18 cellular contexts compared by ENCODE assay signal in the genomic region with DNA sequence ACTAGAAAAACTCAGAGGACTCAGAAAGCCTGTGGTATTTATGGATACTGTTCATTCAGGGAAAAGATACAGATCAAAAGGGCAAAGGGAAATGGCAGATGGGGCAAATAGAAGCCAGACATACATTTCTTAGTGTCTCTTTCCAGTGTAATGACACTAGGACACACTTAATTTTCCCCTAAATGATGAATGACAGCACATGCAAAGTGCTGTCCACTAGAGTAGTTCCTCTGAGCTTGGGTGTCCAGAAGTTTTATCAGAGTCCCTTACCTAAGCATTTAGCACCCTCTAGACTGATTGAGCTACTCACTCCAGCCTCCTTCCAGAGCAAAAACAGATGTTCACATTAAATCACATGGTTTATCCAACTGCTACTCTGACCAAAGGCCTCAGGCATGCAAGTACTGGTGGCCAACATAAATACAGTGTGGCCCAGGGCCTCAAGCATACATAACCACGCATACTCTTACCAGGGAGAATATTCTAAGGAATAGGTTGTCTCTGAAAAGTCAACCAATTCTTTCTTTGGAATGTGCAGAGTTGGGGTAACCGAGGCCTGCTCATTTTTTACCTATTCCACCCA.
DNase-seq lines count a peak whose midpoint lies in the region; ATAC-seq, FAIRE-seq and TF ChIP-seq lines count a peak whose summit lies in the region.
"Had no signal": no experiment of that assay in that cellular context is flagged by ENCODE, and none has a peak within 500 bp of the region (broad histone marks: within the 10 kb centered on the region; RNA-seq: fewer than 3 reads in every experiment).

No MANE protein-coding gene starts in this region.

- H3K36me3 ChIP-seq in pancreas: no peaks in the 10 kb centered on the region

- WGBS in pancreas, 2 donors: 61 to 66% methylated on average over 2 of the region's 2 CpGs

- DNase-seq in GM03348 (ENCODE audit: low spot score) (peak; percentile 81), glomerular visceral epithelial cell (ENCODE audit: extremely low spot score) (peak; percentile 45), skeletal muscle cell (ENCODE audit: low read depth) (peak; percentile 85), pancreas (no peak), NCI-H510A (lab: John Stamatoyannopoulos, UW) (no peak), UCSD-AML1 (lab: John Stamatoyannopoulos, UW; ENCODE audit: unreplicated experiment) (no peak), DMS79 (lab: John Stamatoyannopoulos, UW) (no peak)
- DNase-seq: activated CD4-positive, alpha-beta T cell treated with anti-CD3 and anti-CD28 coated beads, Interleukin-2, amount 10 ng/mL, durations not matched to agents 7 days and 5 days; activated effector memory CD4-positive, alpha-beta T cell treated with anti-CD3 and anti-CD28 coated beads, Interleukin-2, amount 50 U/mL, for 16 hours; Calu3; foreskin melanocyte; NCI-H187 treated with DMSO at 0.1 percent for 48 hours; stimulated activated CD4-positive, alpha-beta T cell treated with anti-CD3 and anti-CD28 coated beads, Interleukin-4, amount 100 ng/mL, for 1 hour; stimulated activated naive CD4-positive, alpha-beta T cell had no signal

- H3K4me1 ChIP-seq in pancreas: no peaks in the 10 kb centered on the region

- no peak for FAIRE-seq in pancreas (lab: Jason Lieb, UNC)
- FAIRE-seq: GM12891 had no signal

- H3K9me3 ChIP-seq in pancreas: no peaks in the 10 kb centered on the region

- ATAC-seq in SK-N-SH treated with all-trans-retinoic acid at 6 μM for 48 hours (peak; percentile 96), pancreas (no peak)
- ATAC-seq: left lobe of liver had no signal

- H3K27ac ChIP-seq in pancreas: no peak overlapping the region
- H3K27ac ChIP-seq: coronary artery had no signal

- no peaks in the 10 kb centered on the region for H3K27me3 ChIP-seq in pancreas

- intact Hi-C loops in pancreas (cut with DNase I): no loop called here

- no peak overlapping the region for H3K4me3 ChIP-seq in skeletal muscle cell (ENCODE audit: low read depth, low read length)
- H3K4me3 ChIP-seq in pancreas: no peak overlapping the region
- H3K4me3 ChIP-seq: coronary artery had no signal

- no peak for TF ChIP-seq CTCF in pancreas (IDR thresholded peaks at IDR 0.05)

TF ChIP-seq in SK-N-SH treated with all-trans-retinoic acid at 6 μM for 48 hours, 23 proteins besides CTCF, POLR2A, EP300 and RAD21:
- TF ChIP-seq SNAI2 (CRISPR knock-in tag; IDR thresholded peaks at IDR 0.05) (no peak), TCF4 (CRISPR knock-in tag; IDR thresholded peaks at IDR 0.05; ENCODE audit: borderline replicate concordance) (peak; percentile 42; the same call in 1 of the 2 replicates)

Comparison
In these comparisons a context has a peak if more than half of its experiments do, and no peak if none do; other contexts are left out.
1. DNase-seq: peak in GM03348 (single experiment), glomerular visceral epithelial cell (single experiment) and skeletal muscle cell (single experiment); none in pancreas (0 of 6), NCI-H510A (single experiment), UCSD-AML1 (single experiment) and DMS79 (single experiment).